8 cellular contexts compared by ENCODE assay signal in the genomic region with DNA sequence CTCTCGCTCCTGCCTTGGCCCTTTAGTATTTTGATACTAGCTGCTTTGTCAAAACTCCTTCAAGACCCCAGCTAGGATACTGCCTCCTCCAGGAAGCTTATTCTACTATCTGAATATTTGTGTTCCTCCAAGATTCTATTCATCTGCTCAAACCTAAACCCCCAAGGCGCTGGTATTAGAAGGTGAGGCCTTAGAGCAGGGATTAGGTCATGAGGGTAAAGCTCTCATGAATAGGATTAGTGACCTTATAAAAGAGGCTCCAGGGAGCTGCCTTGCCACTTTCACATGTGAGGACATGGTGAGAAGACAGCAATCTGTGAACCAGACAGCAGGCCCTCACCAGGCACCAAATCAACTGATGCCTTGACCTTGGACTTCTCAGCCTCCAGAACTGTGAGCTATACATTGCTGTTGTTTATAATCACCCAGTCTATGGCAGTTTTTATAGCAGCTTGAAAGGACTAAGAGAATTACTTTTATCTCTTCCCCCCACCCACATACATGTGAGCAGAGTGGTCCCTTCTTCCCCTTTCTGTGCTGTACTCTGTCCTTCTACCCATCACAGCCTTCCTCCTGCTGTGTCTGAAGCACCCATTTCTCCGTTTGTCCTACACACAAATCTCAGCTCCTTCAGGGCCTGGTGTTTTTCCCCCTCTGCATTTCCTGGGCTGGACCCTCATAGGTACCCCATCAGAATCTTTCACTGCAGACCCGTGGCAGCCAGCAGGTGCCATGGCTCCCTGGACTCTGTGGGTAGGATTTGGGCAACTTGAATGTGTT. TPM values are rescaled to one million over a fixed set of nuclear protein-coding genes. Genes with fewer than 3 reads are reported as not detected.
A peak's percentile ranks its signal among the peaks of the same experiment; 100 is the strongest.
DNase-seq lines count a peak whose midpoint lies in the region; ATAC-seq and TF ChIP-seq lines count a peak whose summit lies in the region.

No MANE protein-coding gene starts in this region.

- in situ Hi-C loops in GM13977 (cut with MboI; ENCODE audit: low pct_unique_long_range_greater_than_20kb, low sequenced_read_pairs, unreplicated experiment): no loop called here

- H3K27ac ChIP-seq in MM.1S (ENCODE audit: low read length): peak overlapping the region; percentile 99
- peak overlapping the region; percentile 64 to 71 for H3K27ac ChIP-seq in esophagus (ENCODE audit: low read depth in 2 of 2, low read length in 1 of 2)
- peak overlapping the region; percentile 63 to 91 (median 80) for H3K27ac ChIP-seq in spleen

- intact Hi-C loops in spleen (cut with DNase I; ENCODE audit: low total_unique reads): no loop called here

- TF ChIP-seq POLR2A in spleen (IDR thresholded peaks at IDR 0.05): no peak

- H3K36me3 ChIP-seq in MM.1S (replicated peaks; ENCODE audit: insufficient read depth, low read length): no peaks in the 10 kb centered on the region
- H3K36me3 ChIP-seq in esophagus (ENCODE audit: control insufficient read depth in 2 of 2, insufficient read depth in 2 of 2, low read length in 1 of 2): no peaks in the 10 kb centered on the region
- H3K36me3 ChIP-seq in spleen: no peaks in the 10 kb centered on the region

- ATAC-seq in GM21723 (IDR thresholded peaks at IDR 0.05; ENCODE audit: unreplicated experiment) (peak; percentile 7), HG03039 (IDR thresholded peaks at IDR 0.05; ENCODE audit: unreplicated experiment) (no peak)

- TF ChIP-seq CTCF in MM.1S (IDR thresholded peaks at IDR 0.05; ENCODE audit: low read length) (no peak), spleen (IDR thresholded peaks at IDR 0.05 in 8 of 11, conservative IDR thresholded peaks at IDR 0.05 in 3 of 11) (no peak), GM13977 (IDR thresholded peaks at IDR 0.05; ENCODE audit: extremely low read depth, insufficient read depth, missing control alignments) (no peak)

- WGBS in esophagus, 2 donors: 84 to 88% methylated on average over 4 of the region's 4 CpGs
- WGBS in spleen, 5 donors: 62 to 77% (median 67%) methylated on average over 4 of the region's 4 CpGs

- H3K27me3 ChIP-seq in MM.1S (replicated peaks; ENCODE audit: insufficient read depth, low read length) (no peaks in the 10 kb centered on the region), esophagus (ENCODE audit: control insufficient read depth in 1 of 2, insufficient read depth in 2 of 2, low read length in 2 of 2) (no peaks in the 10 kb centered on the region), spleen (replicated peaks in 1 of 7) (peaks cover 0 to 6% (median 0%) of the 10 kb centered on the region in 7 donors)

- H4K20me1 ChIP-seq in MM.1S (ENCODE audit: insufficient read depth, low read length): no peaks in the 10 kb centered on the region

- H3K9me3 ChIP-seq in MM.1S (replicated peaks; ENCODE audit: insufficient read depth, low read length) (no peaks in the 10 kb centered on the region), esophagus (ENCODE audit: control insufficient read depth in 2 of 2, insufficient read depth in 1 of 2, low read depth in 1 of 2, low read length in 1 of 2) (no peaks in the 10 kb centered on the region), spleen (no peaks in the 10 kb centered on the region)

- DNase-seq in MM.1S (no peak), spleen (peak; percentile 4), NK-92 (lab: John Stamatoyannopoulos, UW; ENCODE audit: unreplicated experiment) (no peak), ureter (ENCODE audit: low spot score) (no peak), GM13977 (ENCODE audit: low spot score) (no peak)

- H3K9me2 ChIP-seq in MM.1S (replicated peaks; ENCODE audit: insufficient read depth, low read length): no peaks in the 10 kb centered on the region

- peaks cover 25% of the 10 kb centered on the region for H3F3A ChIP-seq in MM.1S (ENCODE audit: insufficient read depth, low read length)

- H3K4me1 ChIP-seq in MM.1S (ENCODE audit: low read length): peaks cover 37% of the 10 kb centered on the region
- H3K4me1 ChIP-seq in esophagus (ENCODE audit: control insufficient read depth in 2 of 2, insufficient read depth in 2 of 2, low read length in 1 of 2): peaks cover 4 to 7% of the 10 kb centered on the region in 2 donors
- peaks cover 48 to 96% (median 76%) of the 10 kb centered on the region in 6 donors for H3K4me1 ChIP-seq in spleen

- H2AFZ ChIP-seq in MM.1S (ENCODE audit: low read length): peak overlapping the region; percentile 9; the same call in 1 of the 2 replicates

- peak overlapping the region; percentile 80 for H3K9ac ChIP-seq in MM.1S (ENCODE audit: low read length)

- H3K79me2 ChIP-seq in MM.1S (ENCODE audit: low read length): no peaks in the 10 kb centered on the region

- H3K4me2 ChIP-seq in MM.1S (ENCODE audit: low read depth, low read length): peak overlapping the region; percentile 87; the same call in 1 of the 2 replicates

- H3K4me3 ChIP-seq in MM.1S (ENCODE audit: low read length): no peak overlapping the region
- H3K4me3 ChIP-seq in esophagus (ENCODE audit: low read depth in 1 of 2, low read length in 2 of 2): no peak overlapping the region
- H3K4me3 ChIP-seq in spleen: no peak overlapping the region

RNA-seq across cellular contexts. Expression of gene HS1BP3, which starts 54.5 kb away (rescaled TPM):
- polyA plus RNA-seq in esophagus: 10 to 100 TPM; 12.2 to 13.4 TPM
- 10 to 100 TPM; 21.1 to 38.0 (median 31.3) TPM for total RNA-seq in spleen
- 10 to 100 TPM in 2 of 3 donors, 1 to 10 TPM in 1; 8.8 to 23.5 (median 13.8) TPM for polyA plus RNA-seq in spleen
- total RNA-seq in ureter: 37.9 TPM
